In the genomic region with DNA sequence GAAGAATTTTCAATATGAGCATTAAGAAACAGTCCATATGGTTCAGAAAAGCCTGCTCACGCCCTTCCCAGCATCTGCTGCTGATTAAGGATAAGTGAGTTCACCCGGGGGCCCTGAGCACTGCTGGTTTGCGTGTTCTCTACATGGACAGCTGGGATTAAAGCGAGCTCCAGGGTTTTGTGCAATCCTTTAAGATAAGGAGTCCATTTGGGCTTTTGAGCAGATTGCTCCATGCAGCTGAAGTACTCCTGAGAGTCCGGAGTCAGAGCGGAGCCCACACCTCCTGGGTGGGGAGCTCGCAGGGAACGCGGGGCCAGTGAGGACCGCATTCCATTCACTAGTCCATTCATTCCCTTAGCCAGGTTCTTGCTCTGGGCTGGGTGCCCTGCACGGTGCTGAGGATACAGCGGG, we compare ENCODE assay signal across 11 cellular contexts.
A peak's percentile ranks its signal among the peaks of the same experiment; 100 is the strongest.
DNase-seq lines count a peak whose midpoint lies in the region; ATAC-seq and TF ChIP-seq lines count a peak whose summit lies in the region.
"Had no signal": no experiment of that assay in that cellular context is flagged by ENCODE, and none has a peak within 500 bp of the region (broad histone marks: within the 10 kb centered on the region; RNA-seq: fewer than 3 reads in every experiment).

No MANE protein-coding gene starts in this region.

- DNase-seq in AG08396 (ENCODE audit: low spot score) = peak; percentile 80
- peak; percentile 99 for DNase-seq in NCI-H82 (lab: John Stamatoyannopoulos, UW)
- peak; percentile 100 for DNase-seq in fibroblast of villous mesenchyme (ENCODE audit: low read depth)
- DNase-seq in omental fat pad (ENCODE audit: low spot score) = no peak
- no peak for DNase-seq in stimulated activated CD4-positive, alpha-beta T cell treated with anti-CD3 and anti-CD28 coated beads, Interleukin-4, amount 100 ng/mL, for 4 hours
- DNase-seq in C1 segment of cervical spinal cord (lab: John Stamatoyannopoulos, UW) = no peak
- no peak for DNase-seq in NCI-H226
- DNase-seq: NCI-H526 treated with DMSO at 0.1 percent for 48 hours, T1000 had no signal

- no peak for TF ChIP-seq CTCF in fibroblast of villous mesenchyme (IDR thresholded peaks at IDR 0.05; ENCODE audit: insufficient read depth, low read depth, low read length)
- no peak for TF ChIP-seq CTCF in omental fat pad (IDR thresholded peaks at IDR 0.05)

- no peak overlapping the region for H3K4me3 ChIP-seq in fibroblast of villous mesenchyme (ENCODE audit: low read depth, low read length)
- H3K4me3 ChIP-seq: dorsolateral prefrontal cortex had no signal

- ATAC-seq in omental fat pad (ENCODE audit: low FRiP score) (peak; percentile 80), HG03378 (IDR thresholded peaks at IDR 0.05; ENCODE audit: unreplicated experiment) (no peak)

Comparison
In these comparisons a context has a peak if more than half of its experiments do, and no peak if none do; other contexts are left out.
1. DNase-seq: peak in AG08396 (single experiment), NCI-H82 (single experiment) and fibroblast of villous mesenchyme (single experiment); none in omental fat pad (single experiment), stimulated activated CD4-positive, alpha-beta T cell treated with anti-CD3 and anti-CD28 coated beads, Interleukin-4, amount 100 ng/mL, for 4 hours (0 of 2), C1 segment of cervical spinal cord (0 of 14) and NCI-H226 (single experiment).